In genomic region chr1:36176151-36176949, GRCh38 we compare ENCODE assay signal across 16 cellular contexts. TPM values are rescaled to one million over a fixed set of nuclear protein-coding genes. Genes with fewer than 3 reads are reported as not detected.
A peak's percentile ranks its signal among the peaks of the same experiment; 100 is the strongest.
DNase-seq lines count a peak whose midpoint lies in the region; TF ChIP-seq lines count a peak whose summit lies in the region.
"Had no signal": no experiment of that assay in that cellular context is flagged by ENCODE, and none has a peak within 500 bp of the region (broad histone marks: within the 10 kb centered on the region; RNA-seq: fewer than 3 reads in every experiment).

No MANE protein-coding gene starts in this region.

- peak overlapping the region; percentile 79 to 87 for H3K27ac ChIP-seq in coronary artery
- no peak overlapping the region for H3K27ac ChIP-seq in iPS-20b (ENCODE audit: low read length)
- peak overlapping the region; percentile 74 to 100 (median 88) for H3K27ac ChIP-seq in sigmoid colon

- CTCF ChIA-PET in Calu3 (lab: Charles Lee) = no interaction called here

- H3K36me3 Mint-ChIP-seq in Calu3 (ENCODE audit: insufficient read depth, unreplicated experiment) = peaks cover 42% of the 10 kb centered on the region

- no peak for TF ChIP-seq POLR2A in sigmoid colon (IDR thresholded peaks at IDR 0.05)

- H3K9ac ChIP-seq in ES-I3 (ENCODE audit: low read depth, low read length) (peak overlapping the region; percentile 30; the same call in 1 of the 2 replicates), iPS-20b (ENCODE audit: low read depth, low read length) (peak overlapping the region; percentile 56; the same call in 1 of the 2 replicates)

- no peak overlapping the region for H3K27ac Mint-ChIP-seq in Calu3 (ENCODE audit: unreplicated experiment)
- H3K27ac Mint-ChIP-seq: activated CD4-positive, alpha-beta T cell treated with anti-CD3 and anti-CD28 coated beads, Interleukin-2, amount 10 ng/mL, durations not matched to agents 7 days and 5 days had no signal

- H3K27me3 Mint-ChIP-seq in Calu3 (ENCODE audit: unreplicated experiment) = no peaks in the 10 kb centered on the region
- H3K27me3 Mint-ChIP-seq: activated CD4-positive, alpha-beta T cell treated with anti-CD3 and anti-CD28 coated beads, Interleukin-2, amount 10 ng/mL, durations not matched to agents 7 days and 5 days had no signal

- H3K4me1 ChIP-seq in ES-I3 (ENCODE audit: insufficient read depth, low read length) (peaks cover 28% of the 10 kb centered on the region; the same call in 1 of the 2 replicates), iPS-20b (ENCODE audit: insufficient read depth, low read length) (peaks cover 18% of the 10 kb centered on the region), sigmoid colon (peaks cover 0 to 81% (median 66%) of the 10 kb centered on the region in 4 donors)
- H3K4me1 ChIP-seq: HAP-1 had no signal

- peaks cover 7% of the 10 kb centered on the region for H3K36me3 ChIP-seq in ES-I3 (ENCODE audit: insufficient read depth, low read length)
- peaks cover 64% of the 10 kb centered on the region for H3K36me3 ChIP-seq in iPS-20b (ENCODE audit: insufficient read depth, low read depth, low read length)
- peaks cover 69 to 99% (median 88%) of the 10 kb centered on the region in 4 donors for H3K36me3 ChIP-seq in sigmoid colon

- intact Hi-C loops in sigmoid colon (cut with DNase I) = no loop called here
- intact Hi-C loops in Calu3 (cut with micrococcal nuclease; ENCODE audit: unreplicated experiment) = no loop called here

- H3K27me3 ChIP-seq in iPS-20b (ENCODE audit: insufficient read depth, low read length) = peaks cover 4% of the 10 kb centered on the region; the same call in 1 of the 2 replicates
- H3K27me3 ChIP-seq in sigmoid colon = no peaks in the 10 kb centered on the region

- no peak for TF ChIP-seq EP300 in sigmoid colon (IDR thresholded peaks at IDR 0.05)

- H3K4me1 Mint-ChIP-seq in Calu3 (ENCODE audit: low read depth, unreplicated experiment) = no peaks in the 10 kb centered on the region
- H3K4me1 Mint-ChIP-seq: activated CD4-positive, alpha-beta T cell treated with anti-CD3 and anti-CD28 coated beads, Interleukin-2, amount 10 ng/mL, durations not matched to agents 7 days and 5 days had no signal

- WGBS in sigmoid colon, 2 donors = 91 to 97% methylated on average over 76 of the region's 76 CpGs

- DNase-seq in coronary artery (ENCODE audit: low spot score) (no peak), sigmoid colon (no peak), HuH-7 (ENCODE audit: low spot score) (no peak), D341Med (ENCODE audit: low spot score) (no peak), Calu3 (no peak), NK-92 (lab: John Stamatoyannopoulos, UW; ENCODE audit: unreplicated experiment) (no peak)
- DNase-seq: activated CD4-positive, alpha-beta T cell treated with anti-CD3 and anti-CD28 coated beads, Interleukin-2, amount 10 ng/mL, durations not matched to agents 7 days and 5 days; activated T-cell treated with anti-CD3 and anti-CD28 coated beads, Interleukin-2, amount 50 U/mL, for 48 hours; DMS 273 treated with DMSO at 0.1 percent for 48 hours; Kasumi-1; NCI-H1694; stimulated activated naive CD4-positive, alpha-beta T cell treated with Interleukin-2 at 50 U/mL for 16 hours had no signal

- no peaks in the 10 kb centered on the region for H3K9me3 ChIP-seq in ES-I3 (ENCODE audit: control insufficient read depth, insufficient read depth, low read length)
- no peaks in the 10 kb centered on the region for H3K9me3 ChIP-seq in iPS-20b (ENCODE audit: insufficient read depth, low read depth, low read length)
- H3K9me3 ChIP-seq in sigmoid colon = no peaks in the 10 kb centered on the region
- H3K9me3 ChIP-seq: HAP-1 had no signal

- H3K4me3 ChIP-seq in coronary artery (no peak overlapping the region), iPS-20b (ENCODE audit: low read length) (no peak overlapping the region; the same call in 1 of the 2 replicates), sigmoid colon (no peak overlapping the region)
- H3K4me3 ChIP-seq: HAP-1 had no signal

- TF ChIP-seq CTCF in coronary artery (IDR thresholded peaks at IDR 0.05) (no peak), sigmoid colon (IDR thresholded peaks at IDR 0.05) (peak in 1 of 4 experiments; percentile 49), Calu3 (IDR thresholded peaks at IDR 0.05; ENCODE audit: unreplicated experiment) (no peak)

- no TSS peak for BruUV-seq in Calu3 (replicated peaks; lab: Mats Ljungman, UMichigan)

- no peaks in the 10 kb centered on the region for H3K9me3 Mint-ChIP-seq in Calu3 (ENCODE audit: low read depth, unreplicated experiment)
- H3K9me3 Mint-ChIP-seq: activated CD4-positive, alpha-beta T cell treated with anti-CD3 and anti-CD28 coated beads, Interleukin-2, amount 10 ng/mL, durations not matched to agents 7 days and 5 days had no signal

- H3K4me3 Mint-ChIP-seq in Calu3 (ENCODE audit: low read depth, unreplicated experiment) = no peak overlapping the region
- H3K4me3 Mint-ChIP-seq: activated CD4-positive, alpha-beta T cell treated with anti-CD3 and anti-CD28 coated beads, Interleukin-2, amount 10 ng/mL, durations not matched to agents 7 days and 5 days had no signal

RNA-seq across cellular contexts. Expression of gene MAP7D1, which starts 20.4 kb away (rescaled TPM):
- total RNA-seq in sigmoid colon (100 to 1,000 TPM; 104 to 226 (median 129) TPM), Calu3 (2022) (96.2 and 98.3 TPM in 2 replicates)
- polyA plus RNA-seq in sigmoid colon = 10 to 100 TPM; 31.8 to 60.9 (median 57.1) TPM

RNA-seq across cellular contexts. Expression of gene TRAPPC3, which starts 27.1 kb away (rescaled TPM):
- total RNA-seq in sigmoid colon (100 to 1,000 TPM; 108 to 177 (median 129) TPM), Calu3 (2022) (70.3 and 71.5 TPM in 2 replicates)
- 100 to 1,000 TPM in 1 of 3 donors, 10 to 100 TPM in 2; 75.1 to 102 (median 80.9) TPM for polyA plus RNA-seq in sigmoid colon

RNA-seq across cellular contexts. Expression of gene THRAP3, which starts 47.9 kb away (rescaled TPM):
- total RNA-seq in sigmoid colon = 100 to 1,000 TPM in 1 of 4 donors, 10 to 100 TPM in 3; 77.8 to 104 (median 89.9) TPM
- 10 to 100 TPM; 25.4 to 52.0 (median 30.6) TPM for polyA plus RNA-seq in sigmoid colon
- total RNA-seq in Calu3 (2022) = 97.5 and 99.4 TPM in 2 replicates

RNA-seq across cellular contexts. Expression of gene COL8A2, which starts 51.3 kb away (rescaled TPM):
- 10 to 100 TPM in 1 of 4 donors, 1 to 10 TPM in 3; 1.8 to 13.0 (median 4.3) TPM for total RNA-seq in sigmoid colon
- polyA plus RNA-seq in sigmoid colon = 1 to 10 TPM in 2 of 3 donors, under 1 TPM in 1; 0.60 to 3.2 (median 2.4) TPM
- total RNA-seq in Calu3 (2022) = 0.07 TPM in 1 of 2 replicates, not detected in the other
- total RNA-seq: activated CD4-positive, alpha-beta T cell treated with anti-CD3 and anti-CD28 coated beads, Interleukin-2, amount 10 ng/mL, durations not matched to agents 7 days and 5 days; T-helper 2 cell treated with Interferon-gamma antibody and Interleukin-4, amounts not matched to agents 100 ng/mL and 5 ng/mL, for 36 hours had no signal
